Comparison of ENCODE assay signal across 17 cellular contexts in genomic region chr10:26800468-26800867, GRCh38.
"Had no signal": no experiment of that assay in that cellular context is flagged by ENCODE, and none has a peak within 500 bp of the region (broad histone marks: within the 10 kb centered on the region; RNA-seq: fewer than 3 reads in every experiment).

No MANE protein-coding gene starts in this region.

- H3K9me3 ChIP-seq: pancreas, thyroid gland had no signal

- ATAC-seq: activated CD8-positive, alpha-beta T cell treated with anti-CD3 and anti-CD28 coated beads, Interleukin-2, amount 10 ng/mL, durations not matched to agents 7 days and 5 days; pancreas had no signal

- H3K27ac Mint-ChIP-seq: activated CD8-positive, alpha-beta T cell treated with anti-CD3 and anti-CD28 coated beads, Interleukin-2, amount 10 ng/mL, durations not matched to agents 7 days and 5 days had no signal

- H3K4me3 ChIP-seq: hepatocyte, pancreas, thyroid gland, uterus had no signal

- H3K4me2 ChIP-seq: hepatocyte had no signal

- H2AFZ ChIP-seq: hepatocyte had no signal

- DNase-seq: activated CD4-positive, alpha-beta T cell treated with anti-CD3 and anti-CD28 coated beads for 48 hours; activated CD8-positive, alpha-beta memory T cell treated with anti-CD3 and anti-CD28 coated beads, Interleukin-2, amount 50 U/mL, for 48 hours; activated CD8-positive, alpha-beta T cell treated with anti-CD3 and anti-CD28 coated beads, Interleukin-2, amount 10 ng/mL, durations not matched to agents 7 days and 5 days; activated naive CD4-positive, alpha-beta T cell treated with anti-CD3 and anti-CD28 coated beads, Interleukin-2, amount 50 U/mL, for 16 hours; anterior cingulate cortex; cerebellar nuclear complex; dermis blood vessel endothelial cell; endodermal cell; erythroblast; pancreas; retina; stimulated activated CD4-positive, alpha-beta T cell treated with anti-CD3 and anti-CD28 coated beads, Interleukin-4, amount 100 ng/mL, for 1 hour; stimulated activated CD8-positive, alpha-beta memory T cell treated with anti-CD3 and anti-CD28 coated beads, Interleukin-4, amount 100 ng/mL, for 48 hours; thyroid gland; uterus; WERI-Rb-1 had no signal

- H3K27me3 ChIP-seq: hepatocyte, pancreas, thyroid gland, uterus had no signal

- H3K36me3 ChIP-seq: pancreas, thyroid gland, uterus, WERI-Rb-1 had no signal

- H3K27ac ChIP-seq: hepatocyte, pancreas, thyroid gland, uterus, WERI-Rb-1 had no signal

- H3K4me3 Mint-ChIP-seq: activated CD8-positive, alpha-beta T cell treated with anti-CD3 and anti-CD28 coated beads, Interleukin-2, amount 10 ng/mL, durations not matched to agents 7 days and 5 days; endodermal cell had no signal

- H3K4me1 ChIP-seq: uterus had no signal
